In genomic region chr13:44648392-44649117, GRCh38 we compare ENCODE assay signal across 9 cellular contexts.
A peak's percentile ranks its signal among the peaks of the same experiment; 100 is the strongest.
DNase-seq lines count a peak whose midpoint lies in the region; ATAC-seq, FAIRE-seq and TF ChIP-seq lines count a peak whose summit lies in the region.
"Had no signal": no experiment of that assay in that cellular context is flagged by ENCODE, and none has a peak within 500 bp of the region (broad histone marks: within the 10 kb centered on the region; RNA-seq: fewer than 3 reads in every experiment).

No MANE protein-coding gene starts in this region.

- ATAC-seq in WTC11 (peak; percentile 31), left lobe of liver (peak; percentile 89), HG02840 (IDR thresholded peaks at IDR 0.05; ENCODE audit: low FRiP score, unreplicated experiment) (no peak)

- FAIRE-seq in urothelium cell line (lab: Jason Lieb, UNC), result no peak

- CTCF ChIA-PET in WTC11 (lab: Charles Lee), result no interaction called here

- peaks cover 22% of the 10 kb centered on the region for H3K4me1 Mint-ChIP-seq in WTC11
- H3K4me1 Mint-ChIP-seq: activated B cell treated with CpG ODN at 0.5 μM for 24 hours had no signal

- peak overlapping the region; percentile 49 for H3K4me3 Mint-ChIP-seq in WTC11
- H3K4me3 Mint-ChIP-seq: activated B cell treated with CpG ODN at 0.5 μM for 24 hours had no signal

- no peaks in the 10 kb centered on the region; the same call in 1 of the 2 replicates for H3K9me3 Mint-ChIP-seq in WTC11
- H3K9me3 Mint-ChIP-seq: activated B cell treated with CpG ODN at 0.5 μM for 24 hours had no signal

- POLR2A ChIA-PET in WTC11 (lab: Charles Lee), result no interaction called here

- no peak for TF ChIP-seq CTCF in WTC11 (IDR thresholded peaks at IDR 0.05)

- H3K27ac Mint-ChIP-seq in WTC11, result 0 out of 2 replicates have a peak overlapping the region, but pooled peaks have one; percentile 49
- H3K27ac Mint-ChIP-seq: activated B cell treated with CpG ODN at 0.5 μM for 24 hours had no signal

- H3K36me3 Mint-ChIP-seq in WTC11, result no peaks in the 10 kb centered on the region

- DNase-seq in D341Med (ENCODE audit: low spot score) (peak; percentile 47), HCEC 1CT (peak; percentile 46), WTC11 (ENCODE audit: low spot score) (no peak), left lobe of liver (ENCODE audit: low spot score) (no peak), urothelium cell line (ENCODE audit: low spot score) (no peak), NCI-H524 treated with DMSO at 0.1 percent for 48 hours (lab: John Stamatoyannopoulos, UW) (no peak)
- DNase-seq in stimulated activated CD4-positive, alpha-beta T cell treated with anti-CD3 and anti-CD28 coated beads, Interleukin-4, amount 100 ng/mL, for 4 hours, result no peak
- DNase-seq: activated B cell treated with CpG ODN at 0.5 μM for 24 hours had no signal

- H3K27me3 Mint-ChIP-seq in WTC11 (ENCODE audit: low read depth), result peaks cover 3% of the 10 kb centered on the region; the same call in 1 of the 2 replicates

TF ChIP-seq in WTC11, 78 proteins besides CTCF, POLR2A, EP300 and RAD21:
- TF ChIP-seq GTF2I (CRISPR knock-in tag; conservative IDR thresholded peaks at IDR 0.05) (no peak), JUN (CRISPR knock-in tag; IDR thresholded peaks at IDR 0.05) (no peak), ZBTB43 (CRISPR knock-in tag; IDR thresholded peaks at IDR 0.05) (no peak), MXD4 (CRISPR knock-in tag; IDR thresholded peaks at IDR 0.05; ENCODE audit: borderline replicate concordance) (no peak), MYBL2 (CRISPR knock-in tag; IDR thresholded peaks at IDR 0.05) (no peak), USF2 (CRISPR knock-in tag; IDR thresholded peaks at IDR 0.05) (no peak), OVOL2 (CRISPR knock-in tag; IDR thresholded peaks at IDR 0.05; ENCODE audit: borderline replicate concordance) (no peak), FOXK1 (CRISPR knock-in tag; IDR thresholded peaks at IDR 0.05) (no peak), NR3C1 (CRISPR knock-in tag; conservative IDR thresholded peaks at IDR 0.05; ENCODE audit: low read depth) (no peak), JAZF1 (CRISPR knock-in tag; IDR thresholded peaks at IDR 0.05) (no peak), ETV6 (CRISPR knock-in tag; IDR thresholded peaks at IDR 0.05) (no peak), TEAD4 (CRISPR knock-in tag; IDR thresholded peaks at IDR 0.05) (no peak), NFE2L1 (CRISPR knock-in tag; IDR thresholded peaks at IDR 0.05) (no peak), ZNF263 (CRISPR knock-in tag; IDR thresholded peaks at IDR 0.05; ENCODE audit: low read depth) (no peak), ZNF121 (CRISPR knock-in tag; IDR thresholded peaks at IDR 0.05) (no peak), ZNF416 (CRISPR knock-in tag; IDR thresholded peaks at IDR 0.05) (no peak)
- TF ChIP-seq, protein P1, sequence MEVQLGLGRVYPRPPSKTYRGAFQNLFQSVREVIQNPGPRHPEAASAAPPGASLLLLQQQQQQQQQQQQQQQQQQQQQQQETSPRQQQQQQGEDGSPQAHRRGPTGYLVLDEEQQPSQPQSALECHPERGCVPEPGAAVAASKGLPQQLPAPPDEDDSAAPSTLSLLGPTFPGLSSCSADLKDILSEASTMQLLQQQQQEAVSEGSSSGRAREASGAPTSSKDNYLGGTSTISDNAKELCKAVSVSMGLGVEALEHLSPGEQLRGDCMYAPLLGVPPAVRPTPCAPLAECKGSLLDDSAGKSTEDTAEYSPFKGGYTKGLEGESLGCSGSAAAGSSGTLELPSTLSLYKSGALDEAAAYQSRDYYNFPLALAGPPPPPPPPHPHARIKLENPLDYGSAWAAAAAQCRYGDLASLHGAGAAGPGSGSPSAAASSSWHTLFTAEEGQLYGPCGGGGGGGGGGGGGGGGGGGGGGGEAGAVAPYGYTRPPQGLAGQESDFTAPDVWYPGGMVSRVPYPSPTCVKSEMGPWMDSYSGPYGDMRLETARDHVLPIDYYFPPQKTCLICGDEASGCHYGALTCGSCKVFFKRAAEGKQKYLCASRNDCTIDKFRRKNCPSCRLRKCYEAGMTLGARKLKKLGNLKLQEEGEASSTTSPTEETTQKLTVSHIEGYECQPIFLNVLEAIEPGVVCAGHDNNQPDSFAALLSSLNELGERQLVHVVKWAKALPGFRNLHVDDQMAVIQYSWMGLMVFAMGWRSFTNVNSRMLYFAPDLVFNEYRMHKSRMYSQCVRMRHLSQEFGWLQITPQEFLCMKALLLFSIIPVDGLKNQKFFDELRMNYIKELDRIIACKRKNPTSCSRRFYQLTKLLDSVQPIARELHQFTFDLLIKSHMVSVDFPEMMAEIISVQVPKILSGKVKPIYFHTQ (CRISPR knock-in tag; IDR thresholded peaks at IDR 0.05), result no peak
- TF ChIP-seq, protein P2, sequence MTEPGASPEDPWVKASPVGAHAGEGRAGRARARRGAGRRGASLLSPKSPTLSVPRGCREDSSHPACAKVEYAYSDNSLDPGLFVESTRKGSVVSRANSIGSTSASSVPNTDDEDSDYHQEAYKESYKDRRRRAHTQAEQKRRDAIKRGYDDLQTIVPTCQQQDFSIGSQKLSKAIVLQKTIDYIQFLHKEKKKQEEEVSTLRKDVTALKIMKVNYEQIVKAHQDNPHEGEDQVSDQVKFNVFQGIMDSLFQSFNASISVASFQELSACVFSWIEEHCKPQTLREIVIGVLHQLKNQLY (CRISPR knock-in tag; IDR thresholded peaks at IDR 0.05), result no peak

Comparison
In these comparisons a context has a peak if more than half of its experiments do, and no peak if none do; other contexts are left out.
1. DNase-seq: peak in D341Med (single experiment) and HCEC 1CT (single experiment); none in WTC11 (single experiment), left lobe of liver (single experiment), urothelium cell line (single experiment), NCI-H524 treated with DMSO at 0.1 percent for 48 hours (single experiment) and stimulated activated CD4-positive, alpha-beta T cell treated with anti-CD3 and anti-CD28 coated beads, Interleukin-4, amount 100 ng/mL, for 4 hours (0 of 2).